In genomic region chr1:55052221-55053142, GRCh38 we compare ENCODE assay signal across 1 cellular context.
TF ChIP-seq lines count a peak whose summit lies in the region.

No MANE protein-coding gene starts in this region.

TF ChIP-seq in H1, 55 proteins besides CTCF, POLR2A, EP300 and RAD21:
- no peak for TF ChIP-seq CBX5 (IDR thresholded peaks at IDR 0.05; ENCODE audit: low read depth, low read length)
- TF ChIP-seq JUND (IDR thresholded peaks at IDR 0.05; ENCODE audit: low read length): no peak
- TF ChIP-seq SRF (IDR thresholded peaks at IDR 0.05; ENCODE audit: low read depth, low read length): no peak
- TF ChIP-seq CHD1 (IDR thresholded peaks at IDR 0.05; ENCODE audit: low read depth, low read length): no peak
